ENCODE assay signal across 1 cellular context in the genomic region with DNA sequence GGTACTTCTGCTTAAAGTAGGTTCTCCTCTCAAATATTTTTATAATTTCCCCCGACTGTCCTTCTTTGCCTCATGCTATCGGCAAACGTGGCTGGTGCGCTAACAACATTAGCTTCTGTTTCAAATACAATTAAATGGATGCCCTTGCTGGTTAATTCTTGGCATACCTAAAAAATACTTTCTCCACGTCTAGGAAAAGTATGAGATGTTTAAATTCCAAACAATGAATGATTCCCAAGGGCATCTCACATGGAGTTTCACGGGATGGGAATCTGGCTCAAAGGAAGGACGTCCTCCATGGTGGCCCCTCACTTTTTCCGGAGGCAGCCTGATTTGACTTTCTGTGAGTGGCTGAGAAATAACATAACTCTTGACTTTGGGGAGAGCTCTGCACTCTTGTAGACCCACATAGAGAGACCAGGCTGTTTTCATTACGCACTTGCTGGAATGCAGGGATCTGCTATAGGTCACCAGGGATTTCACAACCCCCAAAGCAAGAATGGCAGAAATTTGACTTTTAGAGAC.
TF ChIP-seq lines count a peak whose summit lies in the region.

No MANE protein-coding gene starts in this region.

TF ChIP-seq in IMR-90, 13 proteins besides CTCF, POLR2A, EP300 and RAD21 (continued from another document):
- no peak for TF ChIP-seq ELK1 (IDR thresholded peaks at IDR 0.05; ENCODE audit: borderline replicate concordance, low read depth, low read length)
- no peak for TF ChIP-seq CHD1 (IDR thresholded peaks at IDR 0.05; ENCODE audit: low read depth, low read length)
- TF ChIP-seq USF2 (IDR thresholded peaks at IDR 0.05; ENCODE audit: low read depth, low read length), result no peak
- TF ChIP-seq MXI1 (IDR thresholded peaks at IDR 0.05; ENCODE audit: borderline replicate concordance, low read depth, low read length), result no peak
- TF ChIP-seq RCOR1 (IDR thresholded peaks at IDR 0.05; ENCODE audit: insufficient replicate concordance, low read length), result no peak
- TF ChIP-seq FOS (IDR thresholded peaks at IDR 0.05; ENCODE audit: low read depth, low read length), result no peak
- no peak for TF ChIP-seq SMC3 (IDR thresholded peaks at IDR 0.05; ENCODE audit: low read depth, low read length)
